Comparison of ENCODE assay signal across 8 cellular contexts in the genomic region with DNA sequence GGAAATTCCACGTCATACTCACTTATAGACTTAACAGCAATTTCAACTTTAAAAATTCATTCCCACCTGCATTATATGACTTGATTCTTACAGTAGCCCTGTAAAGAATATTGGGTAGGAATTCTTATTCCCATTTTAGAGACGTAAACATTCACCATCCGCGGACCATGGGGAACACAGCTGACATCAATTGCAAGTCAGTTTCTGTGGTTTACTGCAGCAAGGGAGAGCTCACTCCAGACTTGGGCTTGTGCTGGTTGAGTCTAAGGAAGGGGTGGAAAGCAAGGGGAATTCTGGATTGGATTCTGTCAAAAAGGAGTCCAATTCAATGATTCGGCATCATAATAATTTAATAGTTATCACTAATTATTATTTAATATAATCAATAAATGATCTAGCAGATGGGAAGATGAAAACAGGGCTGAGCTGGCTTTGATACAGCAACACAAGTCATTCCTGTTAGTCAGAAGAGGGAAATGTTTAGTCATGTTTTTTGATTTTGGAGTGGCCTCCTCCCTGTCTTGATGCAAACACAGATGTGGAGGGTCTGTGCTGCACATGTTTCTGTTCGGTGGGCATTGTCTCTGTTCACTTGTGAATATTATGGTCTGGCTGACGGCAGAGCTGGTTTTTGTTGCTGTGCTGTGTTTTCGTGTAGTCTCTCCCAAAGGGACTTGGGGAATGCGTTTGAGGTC. TPM values are rescaled to one million over a fixed set of nuclear protein-coding genes. Genes with fewer than 3 reads are reported as not detected.
DNase-seq lines count a peak whose midpoint lies in the region; TF ChIP-seq lines count a peak whose summit lies in the region.

No MANE protein-coding gene starts in this region.

- no peaks in the 10 kb centered on the region for H3K79me2 ChIP-seq in fibroblast of lung (ENCODE audit: control insufficient read depth, insufficient read depth, low read length)

- DNase-seq in EH (ENCODE audit: low read depth) (peak; percentile 81), RPMI7951 (ENCODE audit: low read depth) (peak; percentile 91), fibroblast of lung (ENCODE audit: low read depth in 2 of 2) (peak; percentile 77 to 90), renal cortical epithelial cell (ENCODE audit: low read depth) (peak; percentile 61), posterior vena cava (ENCODE audit: low spot score) (no peak), cortex of kidney (lab: John Stamatoyannopoulos, UW) (no peak), COR-L47 (lab: John Stamatoyannopoulos, UW) (no peak)
- no peak for DNase-seq in activated effector memory CD4-positive, alpha-beta T cell treated with anti-CD3 and anti-CD28 coated beads, Interleukin-2, amount 50 U/mL, for 16 hours

- no peaks in the 10 kb centered on the region for H3K36me3 ChIP-seq in fibroblast of lung (ENCODE audit: control insufficient read depth, insufficient read depth, low read length)

- H3K4me3 ChIP-seq in fibroblast of lung (replicated peaks in 1 of 4; ENCODE audit: control extremely low read depth in 1 of 4, insufficient read depth in 1 of 4, low read depth in 3 of 4, low read length in 4 of 4) = no peak overlapping the region

- H3K4me2 ChIP-seq in fibroblast of lung (ENCODE audit: extremely low read depth, insufficient read depth, low read length) = peak overlapping the region; percentile 45

- no peak overlapping the region for H2AFZ ChIP-seq in fibroblast of lung (ENCODE audit: low read length)

- no peak for TF ChIP-seq CTCF in fibroblast of lung (conservative IDR thresholded peaks at IDR 0.05 in 1 of 2, IDR thresholded peaks at IDR 0.05 in 1 of 2; ENCODE audit: low read depth in 1 of 2, low read length in 2 of 2)

- no peaks in the 10 kb centered on the region for H4K20me1 ChIP-seq in fibroblast of lung (ENCODE audit: control insufficient read depth, extremely low read depth, insufficient read depth, low read length)

- intact Hi-C loops in posterior vena cava (cut with DNase I) = no loop called here

- peaks cover 29% of the 10 kb centered on the region for H3K4me1 ChIP-seq in fibroblast of lung (ENCODE audit: control insufficient read depth, extremely low read depth, insufficient read depth, low read length)

- H3K9ac ChIP-seq in fibroblast of lung (ENCODE audit: insufficient read depth, low read length) = peak overlapping the region; percentile 8

- peak overlapping the region; percentile 73 for H3K27ac ChIP-seq in fibroblast of lung (ENCODE audit: insufficient read depth, low read length)

- no peaks in the 10 kb centered on the region for H3K27me3 ChIP-seq in fibroblast of lung (ENCODE audit: control insufficient read depth, insufficient read depth, low read length)

- H3K9me3 ChIP-seq in fibroblast of lung (ENCODE audit: control insufficient read depth, insufficient read depth, low read depth, low read length) = no peaks in the 10 kb centered on the region

RNA-seq across cellular contexts. Expression of gene LIPC, which starts 9.7 kb away (rescaled TPM):
- not detected in 2 replicates for total RNA-seq in RPMI7951 (2014; rRNA removed; shearing (Covaris generic))
- total RNA-seq in fibroblast of lung = 3.1 and 4.0 TPM in 2 replicates
- 0.51 and 0.82 TPM in 2 replicates for polyA plus RNA-seq in fibroblast of lung
- polyA plus RNA-seq in fibroblast of lung (2012) = 0.81 and 1.3 TPM in 2 replicates
- polyA minus RNA-seq in fibroblast of lung (ENCODE audit: low replicate concordance) = 0.67 TPM in 1 of 2 replicates, not detected in the other
- 1.6 and 9.2 TPM in 2 replicates for total RNA-seq in renal cortical epithelial cell
- 1 to 10 TPM in 1 of 2 donors, under 1 TPM in 1; 0.14 to 1.2 TPM for total RNA-seq in posterior vena cava

Comparison
In these comparisons a context has a peak if more than half of its experiments do, and no peak if none do; other contexts are left out.
1. DNase-seq: peak in EH (single experiment), RPMI7951 (single experiment), fibroblast of lung (2 of 2) and renal cortical epithelial cell (single experiment); none in posterior vena cava (single experiment), cortex of kidney (single experiment), activated effector memory CD4-positive, alpha-beta T cell treated with anti-CD3 and anti-CD28 coated beads, Interleukin-2, amount 50 U/mL, for 16 hours (single experiment) and COR-L47 (single experiment).